ENCODE assay signal across 13 cellular contexts in the genomic region with DNA sequence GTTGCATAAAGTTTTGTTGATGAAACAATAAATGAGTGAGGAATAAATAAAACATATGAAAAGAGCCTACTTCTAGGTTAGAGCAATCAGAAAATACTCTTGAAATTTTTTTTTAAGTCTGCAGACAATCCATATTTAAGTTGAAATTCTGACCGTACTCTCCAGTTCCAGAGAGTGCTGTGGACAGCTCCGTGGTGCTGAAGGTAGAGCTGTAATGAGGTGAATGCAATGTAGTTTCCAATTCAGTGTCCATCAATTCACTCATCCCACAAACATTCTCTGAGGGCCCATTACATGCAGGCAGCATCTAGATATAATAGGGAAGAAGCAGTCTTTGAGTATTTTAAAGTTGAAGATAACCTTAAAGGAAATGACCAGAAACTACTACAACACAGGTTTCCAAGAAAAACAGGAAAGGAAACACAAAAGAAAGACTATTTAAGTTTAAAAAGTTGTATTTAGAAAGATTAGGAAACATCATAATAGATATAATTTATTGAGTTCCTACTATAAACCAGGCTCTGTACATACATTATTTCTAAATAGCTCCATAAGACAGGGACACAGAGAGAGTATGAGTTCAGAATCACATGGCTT. TPM values are rescaled to one million over a fixed set of nuclear protein-coding genes. Genes with fewer than 3 reads are reported as not detected.
A peak's percentile ranks its signal among the peaks of the same experiment; 100 is the strongest.
DNase-seq lines count a peak whose midpoint lies in the region; TF ChIP-seq lines count a peak whose summit lies in the region.
"Had no signal": no experiment of that assay in that cellular context is flagged by ENCODE, and none has a peak within 500 bp of the region (broad histone marks: within the 10 kb centered on the region; RNA-seq: fewer than 3 reads in every experiment).

No MANE protein-coding gene starts in this region.

- H3K4me1 ChIP-seq in GM23248 (ENCODE audit: insufficient read depth): no peaks in the 10 kb centered on the region

- no peaks in the 10 kb centered on the region for H3K9me2 ChIP-seq in GM23248 (ENCODE audit: insufficient read depth)

- no peaks in the 10 kb centered on the region for H4K20me1 ChIP-seq in GM23248 (ENCODE audit: insufficient read depth)

- H2AFZ ChIP-seq in GM23248: no peak overlapping the region

- H3K27me3 ChIP-seq in GM23248 (replicated peaks; ENCODE audit: insufficient read depth) (no peaks in the 10 kb centered on the region), WERI-Rb-1 (ENCODE audit: insufficient read depth, low read depth, severe bottlenecking) (no peaks in the 10 kb centered on the region)

- no peak for TF ChIP-seq CTCF in WERI-Rb-1 (IDR thresholded peaks at IDR 0.05; ENCODE audit: low read depth, low read length)

- no peak overlapping the region for H3K4me2 ChIP-seq in GM23248 (ENCODE audit: unreplicated experiment)

- H3K4me3 ChIP-seq in GM23248 (no peak overlapping the region), WERI-Rb-1 (ENCODE audit: low read depth, low read length) (no peak overlapping the region)

- no peak overlapping the region for H3K9ac ChIP-seq in GM23248

- H3K27ac ChIP-seq in GM23248 (no peak overlapping the region), WERI-Rb-1 (no peak overlapping the region)

- H3K36me3 ChIP-seq in GM23248 (ENCODE audit: low read depth) (no peaks in the 10 kb centered on the region), WERI-Rb-1 (no peaks in the 10 kb centered on the region)

- peak; percentile 31 for DNase-seq in GM23248
- DNase-seq in LHCN-M2 (ENCODE audit: low read depth): peak; percentile 17
- peak; percentile 49 for DNase-seq in astrocyte of the hippocampus (ENCODE audit: low read depth, low spot score)
- DNase-seq in kidney tubule cell (ENCODE audit: low spot score): peak; percentile 2
- no peak for DNase-seq in NCI-H748 treated with DMSO at 0.1 percent for 48 hours (lab: John Stamatoyannopoulos, UW)
- DNase-seq in COLO829 (ENCODE audit: low spot score): no peak
- DNase-seq in HK-2 (ENCODE audit: unreplicated experiment): no peak
- DNase-seq in WERI-Rb-1: no peak
- DNase-seq: cortex of kidney; NCI-H1092; stimulated activated naive CD4-positive, alpha-beta T cell treated with Interleukin-2 at 50 U/mL for 16 hours had no signal

- no peaks in the 10 kb centered on the region for H3K79me2 ChIP-seq in GM23248 (ENCODE audit: insufficient read depth)

- H3F3A ChIP-seq in GM23248 (ENCODE audit: insufficient read depth): no peaks in the 10 kb centered on the region

- in situ Hi-C loops in GM23248 (cut with MboI): no loop called here

- 18 to 24% methylated on average over 2 of the region's 2 CpGs for WGBS in GM23248 (ENCODE audit: low coverage in 1 of 2, low lambda C conversion rate in 2 of 2, missing lambda C conversion rate in 2 of 2), 2 experiments

- H3K9me3 ChIP-seq in GM23248 (ENCODE audit: low read depth) (no peaks in the 10 kb centered on the region), WERI-Rb-1 (ENCODE audit: severe bottlenecking) (peaks cover 5% of the 10 kb centered on the region)

RNA-seq across cellular contexts. Expression of gene CRTAC1, which starts 44.0 kb away (rescaled TPM):
- total RNA-seq in GM23248 (2014; rRNA removed; shearing (Covaris generic)): 0.13 TPM in 1 of 2 replicates, not detected in the other
- not detected in 2 replicates for polyA plus RNA-seq in GM23248 (2016; fragmentation: Nextera tagmentation; extraction: Ambion mirVana)
- not detected in 2 replicates for total RNA-seq in LHCN-M2 (2014; rRNA removed)
- not detected for polyA plus RNA-seq in LHCN-M2 (2012)
- total RNA-seq: activated T-helper 1 cell treated with anti-CD3 and anti-CD28 coated beads, Interleukin-12 subunit alpha, Interleukin-12 subunit beta, Interleukin-2, Interleukin-4 antibody, amounts not matched to agents 30 ng/mL and 10 ng/mL and 1 ng/mL, durations not matched to agents 14 hours and 24 hours and 36 hours; natural killer cell treated with Interleukin-12 subunit alpha and Interleukin-12 subunit beta and Interleukin-15 and Interleukin-18, amount 100 ng/mL, for 72 hours had no signal

Comparison
In these comparisons a context has a peak if more than half of its experiments do, and no peak if none do; other contexts are left out.
1. DNase-seq: peak in GM23248 (single experiment), LHCN-M2 (single experiment), astrocyte of the hippocampus (single experiment) and kidney tubule cell (single experiment); none in NCI-H748 treated with DMSO at 0.1 percent for 48 hours (single experiment), COLO829 (single experiment), HK-2 (single experiment) and WERI-Rb-1 (single experiment).